ENCODE assay signal across 18 cellular contexts in the genomic region with DNA sequence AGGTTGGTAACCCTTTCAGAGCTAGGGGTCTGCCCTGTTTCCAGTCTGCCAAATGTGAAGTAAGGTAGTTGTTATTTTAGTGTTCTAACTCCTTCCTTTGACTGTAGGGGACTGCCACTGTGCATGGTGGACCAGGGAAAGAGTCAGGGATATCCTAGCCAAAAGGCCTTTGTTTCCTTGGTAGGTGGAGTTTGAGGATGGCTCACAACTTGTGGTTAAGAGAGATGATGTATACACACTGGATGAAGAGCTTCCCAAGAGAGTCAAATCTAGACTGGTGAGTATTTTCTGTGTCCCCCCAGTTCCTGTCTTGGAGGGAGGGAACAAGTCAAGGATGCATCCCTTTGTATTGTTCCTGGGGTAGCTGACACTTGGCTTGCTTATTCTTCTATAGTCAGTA. TPM values are rescaled to one million over a fixed set of nuclear protein-coding genes. Genes with fewer than 3 reads are reported as not detected.
DNase-seq lines count a peak whose midpoint lies in the region; ATAC-seq and TF ChIP-seq lines count a peak whose summit lies in the region.
"Had no signal": no experiment of that assay in that cellular context is flagged by ENCODE, and none has a peak within 500 bp of the region (broad histone marks: within the 10 kb centered on the region; RNA-seq: fewer than 3 reads in every experiment).

No MANE protein-coding gene starts in this region.

- peaks cover 27% of the 10 kb centered on the region for H3K36me3 Mint-ChIP-seq in activated CD4-positive, alpha-beta T cell treated with anti-CD3 and anti-CD28 coated beads for 36 hours (ENCODE audit: low read depth)
- H3K36me3 Mint-ChIP-seq in brain (peaks cover 45% of the 10 kb centered on the region), neural crest cell (ENCODE audit: low read depth) (peaks cover 16% of the 10 kb centered on the region)

- peak overlapping the region; percentile 10 for H3K27ac Mint-ChIP-seq in activated CD4-positive, alpha-beta T cell treated with anti-CD3 and anti-CD28 coated beads for 36 hours
- H3K27ac Mint-ChIP-seq in brain (peak overlapping the region in 3 of 5 experiments; percentile 91 to 95 (median 93)), neural crest cell (ENCODE audit: unreplicated experiment) (peak overlapping the region; percentile 13)

- H3K27me3 Mint-ChIP-seq in activated CD4-positive, alpha-beta T cell treated with anti-CD3 and anti-CD28 coated beads for 36 hours = no peaks in the 10 kb centered on the region
- H3K27me3 Mint-ChIP-seq in brain (peaks cover 9% of the 10 kb centered on the region), neural crest cell (ENCODE audit: low read depth) (no peaks in the 10 kb centered on the region)

- H3K4me1 Mint-ChIP-seq in activated CD4-positive, alpha-beta T cell treated with anti-CD3 and anti-CD28 coated beads for 36 hours = peaks cover 20% of the 10 kb centered on the region
- H3K4me1 Mint-ChIP-seq in brain (peaks cover 22% of the 10 kb centered on the region), neural crest cell (peaks cover 24% of the 10 kb centered on the region)

- CTCF ChIA-PET in activated CD4-positive, alpha-beta T cell treated with anti-CD3 and anti-CD28 coated beads for 36 hours (lab: Charles Lee) = interaction anchor here (0.6 kb wide), 2 partner anchors 155 to 242 kb away, joined by 3 read pairs; no protein-coding TSS in a partner anchor

- intact Hi-C loops in activated CD4-positive, alpha-beta T cell treated with anti-CD3 and anti-CD28 coated beads for 36 hours (cut with DNase I, micrococcal nuclease) = no loop called here

- ATAC-seq in activated CD4-positive, alpha-beta T cell treated with anti-CD3 and anti-CD28 coated beads for 36 hours = no peak
- ATAC-seq in HG02678 (IDR thresholded peaks at IDR 0.05; ENCODE audit: unreplicated experiment) = no peak

- DNase-seq in activated CD4-positive, alpha-beta T cell treated with anti-CD3 and anti-CD28 coated beads for 36 hours = no peak
- DNase-seq in activated CD4-positive, alpha-beta T cell treated with anti-CD3 and anti-CD28 coated beads, Interleukin-2, amount 50 U/mL, for 48 hours = no peak
- DNase-seq in HT1080 (ENCODE audit: low read depth) (peak; percentile 45), neural crest cell (ENCODE audit: low read depth, low spot score) (no peak), GM03348 (ENCODE audit: low spot score) (no peak), NCI-H187 (lab: John Stamatoyannopoulos, UW) (no peak)
- DNase-seq: Caco-2, GDM1, H9, KBM-7, NCI-H1436 treated with DMSO at 0.1 percent for 48 hours, NCI-H2029 treated with DMSO at 0.1 percent for 48 hours, NCI-H2171, NCI-H526, PC-9 had no signal

- POLR2A ChIA-PET in activated CD4-positive, alpha-beta T cell treated with anti-CD3 and anti-CD28 coated beads for 36 hours (lab: Charles Lee) = no interaction called here

- TF ChIP-seq CTCF in brain (conservative IDR thresholded peaks at IDR 0.05) = no peak
- no peak for TF ChIP-seq CTCF in neural crest cell (conservative IDR thresholded peaks at IDR 0.05)

- H3K9me3 Mint-ChIP-seq in activated CD4-positive, alpha-beta T cell treated with anti-CD3 and anti-CD28 coated beads for 36 hours (ENCODE audit: low read depth) = no peaks in the 10 kb centered on the region
- H3K9me3 Mint-ChIP-seq in brain = no peaks in the 10 kb centered on the region
- no peaks in the 10 kb centered on the region for H3K9me3 Mint-ChIP-seq in neural crest cell
- H3K9me3 Mint-ChIP-seq: CD14-positive monocyte, H9 had no signal

- H3K4me3 Mint-ChIP-seq in activated CD4-positive, alpha-beta T cell treated with anti-CD3 and anti-CD28 coated beads for 36 hours = no peak overlapping the region
- H3K4me3 Mint-ChIP-seq in brain (peak overlapping the region in 1 of 5 experiments; percentile 59), neural crest cell (peak overlapping the region; percentile 91)
- H3K4me3 Mint-ChIP-seq: CD14-positive monocyte, H9 had no signal

RNA-seq across cellular contexts. Expression of a gene that starts 3.5 kb away (rescaled TPM):
- total RNA-seq in activated CD4-positive, alpha-beta T cell treated with anti-CD3 and anti-CD28 coated beads for 36 hours = 10 to 100 TPM; 15.8 to 20.9 TPM
- total RNA-seq in HT1080 (2014; rRNA removed; shearing (Covaris generic)) = 11.6 and 14.1 TPM in 2 replicates
- 21.3 and 24.6 TPM in 2 replicates for polyA plus RNA-seq in HT1080 (2015; cell fraction: cytosol; rRNA removed)
- polyA plus RNA-seq in HT1080 (2015; cell fraction: nucleus; rRNA removed) = 28.4 and 29.2 TPM in 2 replicates
- 38.6 TPM for polyA plus RNA-seq in brain (ENCODE audit: insufficient read depth, low read depth, low replicate concordance)
- 34.8 and 37.4 TPM in 2 replicates for total RNA-seq in neural crest cell

RNA-seq across cellular contexts. Expression of a gene that starts 53.9 kb away (rescaled TPM):
- total RNA-seq in activated CD4-positive, alpha-beta T cell treated with anti-CD3 and anti-CD28 coated beads for 36 hours = 10 to 100 TPM; 34.0 to 35.8 TPM
- 17.2 and 19.9 TPM in 2 replicates for total RNA-seq in HT1080 (2014; rRNA removed; shearing (Covaris generic))
- polyA plus RNA-seq in HT1080 (2015; cell fraction: cytosol; rRNA removed) = 10.0 and 10.8 TPM in 2 replicates
- polyA plus RNA-seq in HT1080 (2015; cell fraction: nucleus; rRNA removed) = 22.3 and 25.2 TPM in 2 replicates
- 45.9 TPM for polyA plus RNA-seq in brain (ENCODE audit: insufficient read depth, low read depth, low replicate concordance)
- total RNA-seq in neural crest cell = 69.4 and 70.4 TPM in 2 replicates

Comparison
In these comparisons a context has a peak if more than half of its experiments do, and no peak if none do; other contexts are left out.
1. H3K27ac Mint-ChIP-seq: peak in every context shown above with its lines; median percentile 93 in brain; 13 in neural crest cell; 10 in activated CD4-positive, alpha-beta T cell treated with anti-CD3 and anti-CD28 coated beads for 36 hours.